ENCODE assay signal across 9 cellular contexts in the genomic region with DNA sequence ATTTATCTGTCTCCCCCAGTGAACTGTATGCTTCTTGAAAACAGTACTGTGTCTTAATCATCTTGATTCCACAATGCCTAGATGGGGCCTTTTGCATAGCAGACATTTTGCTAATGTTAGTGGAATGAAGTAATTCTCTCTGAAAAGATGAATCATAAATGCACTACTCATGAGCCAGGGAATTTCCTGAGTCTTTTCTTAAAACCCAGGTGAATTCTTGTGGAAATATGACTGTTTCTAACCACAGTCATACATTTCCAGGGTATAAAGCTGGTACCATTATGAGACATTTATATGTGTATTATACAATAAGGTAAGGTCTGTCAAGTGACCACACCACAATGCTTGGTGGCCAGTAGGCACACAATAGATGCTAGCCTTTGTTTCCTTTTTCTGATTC. TPM values are rescaled to one million over a fixed set of nuclear protein-coding genes. Genes with fewer than 3 reads are reported as not detected.
A peak's percentile ranks its signal among the peaks of the same experiment; 100 is the strongest.
DNase-seq lines count a peak whose midpoint lies in the region; ATAC-seq, FAIRE-seq and TF ChIP-seq lines count a peak whose summit lies in the region.
"Had no signal": no experiment of that assay in that cellular context is flagged by ENCODE, and none has a peak within 500 bp of the region (broad histone marks: within the 10 kb centered on the region; RNA-seq: fewer than 3 reads in every experiment).

No MANE protein-coding gene starts in this region.

- H3K36me3 Mint-ChIP-seq in endothelial cell (ENCODE audit: low read depth, unreplicated experiment) = peaks cover 2% of the 10 kb centered on the region

- FAIRE-seq in GM12892 (lab: Jason Lieb, UNC) = peak; percentile 84

- no peak for DNase-seq in GM12892 (ENCODE audit: insufficient read length)
- peak; percentile 92 for DNase-seq in astrocyte of the spinal cord (ENCODE audit: low read depth, low spot score)
- no peak for DNase-seq in mucosa of descending colon
- no peak for DNase-seq in endothelial cell (ENCODE audit: low spot score)
- DNase-seq in NCI-H146 (lab: John Stamatoyannopoulos, UW) = no peak
- DNase-seq in epidermal melanocyte (ENCODE audit: insufficient read length, low spot score) = no peak

- in situ Hi-C loops in astrocyte of the spinal cord (cut with HindIII; ENCODE audit: low sequenced_read_pairs) = no loop called here

- H3K4me1 Mint-ChIP-seq in endothelial cell (ENCODE audit: unreplicated experiment) = peaks cover 8% of the 10 kb centered on the region

- H3K4me3 Mint-ChIP-seq in endothelial cell (ENCODE audit: unreplicated experiment) = no peak overlapping the region
- H3K4me3 Mint-ChIP-seq: memory B cell had no signal

- peaks cover 2% of the 10 kb centered on the region for H3K27me3 Mint-ChIP-seq in endothelial cell (ENCODE audit: unreplicated experiment)
- H3K27me3 Mint-ChIP-seq: memory B cell had no signal

- no peak for TF ChIP-seq CTCF in astrocyte of the spinal cord (IDR thresholded peaks at IDR 0.05; ENCODE audit: low read depth, low read length)
- TF ChIP-seq CTCF in mucosa of descending colon (IDR thresholded peaks at IDR 0.05) = no peak
- TF ChIP-seq CTCF in endothelial cell (IDR thresholded peaks at IDR 0.05; ENCODE audit: unreplicated experiment) = no peak

- ATAC-seq in HG02885 (IDR thresholded peaks at IDR 0.05; ENCODE audit: poor library complexity, unreplicated experiment) (peak; percentile 51), mucosa of descending colon (peak; percentile 16), GM21528 (IDR thresholded peaks at IDR 0.05; ENCODE audit: low FRiP score, unreplicated experiment) (no peak)

- H3K9me3 Mint-ChIP-seq in endothelial cell (ENCODE audit: unreplicated experiment) = no peaks in the 10 kb centered on the region
- H3K9me3 Mint-ChIP-seq: memory B cell had no signal

- no peak for TF ChIP-seq POLR2A in GM12892 (IDR thresholded peaks at IDR 0.05; ENCODE audit: low read depth, low read length)

- H3K4me1 ChIP-seq in mucosa of descending colon (ENCODE audit: low read depth) = no peaks in the 10 kb centered on the region

- H3K9me3 ChIP-seq in mucosa of descending colon = no peaks in the 10 kb centered on the region

- no peaks in the 10 kb centered on the region for H3K36me3 ChIP-seq in mucosa of descending colon (ENCODE audit: low read depth)

- H3K27ac Mint-ChIP-seq in endothelial cell (ENCODE audit: unreplicated experiment) = no peak overlapping the region
- H3K27ac Mint-ChIP-seq: memory B cell had no signal

- intact Hi-C loops in mucosa of descending colon (cut with DNase I, micrococcal nuclease) = no loop called here

- no peak overlapping the region for H3K4me3 ChIP-seq in astrocyte of the spinal cord (ENCODE audit: low read depth, low read length)
- H3K4me3 ChIP-seq in mucosa of descending colon = no peak overlapping the region

RNA-seq across cellular contexts. Expression of gene KCTD4, which starts 5.5 kb away (rescaled TPM):
- polyA plus RNA-seq in GM12892 (2012; ENCODE audit: missing spikeins) = 0.40 TPM
- total RNA-seq in mucosa of descending colon (1 to 10 TPM in 2 of 3 donors, under 1 TPM in 1; 0.14 to 2.5 (median 1.2) TPM), endothelial cell (ENCODE audit: unreplicated experiment) (not detected)
